Comparison of ENCODE assay signal across 1 cellular context in the genomic region with DNA sequence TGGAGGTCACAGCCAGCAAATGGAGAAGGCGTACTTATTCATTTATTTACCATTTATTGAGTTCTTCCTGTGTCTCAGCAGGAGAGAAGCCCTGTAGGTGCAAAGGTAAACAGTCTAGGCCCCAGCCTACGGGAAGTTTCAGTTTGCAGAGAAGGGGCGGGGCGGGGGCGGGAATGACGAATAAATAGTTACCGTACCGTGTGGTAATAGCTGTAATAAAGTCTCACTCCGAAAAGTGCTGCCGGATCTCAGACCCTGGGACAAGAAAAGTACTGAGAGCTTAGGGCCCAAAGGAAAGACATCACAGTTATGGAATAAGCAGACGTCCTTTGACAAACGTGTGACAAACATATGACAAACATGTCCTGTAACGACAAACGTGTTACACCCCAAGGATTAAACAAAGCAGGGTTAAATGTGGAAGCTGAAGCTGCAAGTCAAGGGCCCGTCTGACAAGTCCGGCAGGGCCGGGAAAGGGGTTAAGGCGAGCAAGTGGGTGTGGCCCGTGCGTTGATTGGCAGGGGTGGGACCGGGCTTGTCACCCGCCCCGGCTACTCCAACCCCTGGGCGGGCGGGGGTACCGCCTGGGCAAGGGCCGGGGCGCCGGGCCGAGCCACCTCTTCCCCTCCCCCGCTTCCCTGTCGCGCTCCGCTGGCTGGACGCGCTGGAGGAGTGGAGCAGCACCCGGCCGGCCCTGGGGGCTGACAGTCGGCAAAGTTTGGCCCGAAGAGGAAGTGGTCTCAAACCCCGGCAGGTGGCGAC.
TF ChIP-seq lines count a peak whose summit lies in the region.

A gene with protein sequence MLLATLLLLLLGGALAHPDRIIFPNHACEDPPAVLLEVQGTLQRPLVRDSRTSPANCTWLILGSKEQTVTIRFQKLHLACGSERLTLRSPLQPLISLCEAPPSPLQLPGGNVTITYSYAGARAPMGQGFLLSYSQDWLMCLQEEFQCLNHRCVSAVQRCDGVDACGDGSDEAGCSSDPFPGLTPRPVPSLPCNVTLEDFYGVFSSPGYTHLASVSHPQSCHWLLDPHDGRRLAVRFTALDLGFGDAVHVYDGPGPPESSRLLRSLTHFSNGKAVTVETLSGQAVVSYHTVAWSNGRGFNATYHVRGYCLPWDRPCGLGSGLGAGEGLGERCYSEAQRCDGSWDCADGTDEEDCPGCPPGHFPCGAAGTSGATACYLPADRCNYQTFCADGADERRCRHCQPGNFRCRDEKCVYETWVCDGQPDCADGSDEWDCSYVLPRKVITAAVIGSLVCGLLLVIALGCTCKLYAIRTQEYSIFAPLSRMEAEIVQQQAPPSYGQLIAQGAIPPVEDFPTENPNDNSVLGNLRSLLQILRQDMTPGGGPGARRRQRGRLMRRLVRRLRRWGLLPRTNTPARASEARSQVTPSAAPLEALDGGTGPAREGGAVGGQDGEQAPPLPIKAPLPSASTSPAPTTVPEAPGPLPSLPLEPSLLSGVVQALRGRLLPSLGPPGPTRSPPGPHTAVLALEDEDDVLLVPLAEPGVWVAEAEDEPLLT (plus strand): TSS at position 541 of the 762 bp plus-strand sequence. CDS start 564 bp downstream, outside the sequence.

TF ChIP-seq in HepG2, 621 proteins besides CTCF, POLR2A, EP300 and RAD21 (continued from another document and continues in another):
- TF ChIP-seq, protein P1, sequence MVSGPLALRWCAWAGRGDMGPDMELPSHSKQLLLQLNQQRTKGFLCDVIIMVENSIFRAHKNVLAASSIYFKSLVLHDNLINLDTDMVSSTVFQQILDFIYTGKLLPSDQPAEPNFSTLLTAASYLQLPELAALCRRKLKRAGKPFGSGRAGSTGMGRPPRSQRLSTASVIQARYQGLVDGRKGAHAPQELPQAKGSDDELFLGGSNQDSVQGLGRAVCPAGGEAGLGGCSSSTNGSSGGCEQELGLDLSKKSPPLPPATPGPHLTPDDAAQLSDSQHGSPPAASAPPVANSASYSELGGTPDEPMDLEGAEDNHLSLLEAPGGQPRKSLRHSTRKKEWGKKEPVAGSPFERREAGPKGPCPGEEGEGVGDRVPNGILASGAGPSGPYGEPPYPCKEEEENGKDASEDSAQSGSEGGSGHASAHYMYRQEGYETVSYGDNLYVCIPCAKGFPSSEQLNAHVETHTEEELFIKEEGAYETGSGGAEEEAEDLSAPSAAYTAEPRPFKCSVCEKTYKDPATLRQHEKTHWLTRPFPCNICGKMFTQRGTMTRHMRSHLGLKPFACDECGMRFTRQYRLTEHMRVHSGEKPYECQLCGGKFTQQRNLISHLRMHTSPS (CRISPR knock-in tag; IDR thresholded peaks at IDR 0.05; ENCODE audit: low read depth): peak; percentile 86; the same call in 1 of the 2 replicates
- TF ChIP-seq ZNF34 (CRISPR knock-in tag; IDR thresholded peaks at IDR 0.05; ENCODE audit: borderline replicate concordance) (peak; percentile 76), SMAD1 (CRISPR knock-in tag; IDR thresholded peaks at IDR 0.05; ENCODE audit: borderline replicate concordance, low read depth) (peak; percentile 68; the same call in 1 of the 2 replicates), TOPORS (CRISPR knock-in tag; IDR thresholded peaks at IDR 0.05) (peak; percentile 57; the same call in 1 of the 2 replicates), GATA4 (IDR thresholded peaks at IDR 0.05; ENCODE audit: borderline replicate concordance, low read depth) (peak; percentile 33; the same call in 1 of the 2 replicates), ETV6 (CRISPR knock-in tag; conservative IDR thresholded peaks at IDR 0.05) (no peak; the same call in 1 of the 2 replicates), SNAPC2 (CRISPR knock-in tag; IDR thresholded peaks at IDR 0.05) (peak; percentile 57; the same call in 1 of the 2 replicates), NCOA1 (CRISPR knock-in tag; IDR thresholded peaks at IDR 0.05) (peak; percentile 96), ZNF33B (CRISPR knock-in tag; IDR thresholded peaks at IDR 0.05) (0 out of 2 replicates have a peak, but pooled peaks have one; percentile 85), ZSCAN12 (CRISPR knock-in tag; IDR thresholded peaks at IDR 0.05) (peak; percentile 91), ZNF558 (CRISPR knock-in tag; IDR thresholded peaks at IDR 0.05; ENCODE audit: borderline replicate concordance) (peak; percentile 89), JUND (CRISPR knock-in tag; IDR thresholded peaks at IDR 0.05) (peak; percentile 50; the same call in 1 of the 2 replicates), ARNT2 (CRISPR knock-in tag; IDR thresholded peaks at IDR 0.05; ENCODE audit: low read depth) (peak; percentile 92), SSRP1 (CRISPR knock-in tag; IDR thresholded peaks at IDR 0.05) (peak; percentile 98), MIXL1 (CRISPR knock-in tag; IDR thresholded peaks at IDR 0.05) (peak; percentile 72), MIER2 (CRISPR knock-in tag; IDR thresholded peaks at IDR 0.05) (peak; percentile 18), SAP130 (CRISPR knock-in tag; IDR thresholded peaks at IDR 0.05; ENCODE audit: low read depth) (peak; percentile 93), ZNF329 (CRISPR knock-in tag; IDR thresholded peaks at IDR 0.05; ENCODE audit: low read depth) (peak; percentile 86; the same call in 1 of the 2 replicates), EZH2 (conservative IDR thresholded peaks at IDR 0.05; ENCODE audit: low read depth, low read length) (no peak), ZNF589 (CRISPR knock-in tag; conservative IDR thresholded peaks at IDR 0.05) (peak; percentile 69; the same call in 1 of the 2 replicates), ZNF652 (CRISPR knock-in tag; IDR thresholded peaks at IDR 0.05; ENCODE audit: borderline replicate concordance, low read depth) (peak; percentile 99), ZNF12 (CRISPR knock-in tag; IDR thresholded peaks at IDR 0.05) (no peak; the same call in 1 of the 2 replicates), ZC3H13 (CRISPR knock-in tag; IDR thresholded peaks at IDR 0.05) (peak; percentile 91; the same call in 1 of the 2 replicates), SOX5 (CRISPR knock-in tag; IDR thresholded peaks at IDR 0.05; ENCODE audit: borderline replicate concordance) (peak; percentile 26), ZNF235 (CRISPR knock-in tag; IDR thresholded peaks at IDR 0.05; ENCODE audit: borderline replicate concordance) (peak; percentile 91; the same call in 1 of the 2 replicates), ZNF496 (CRISPR knock-in tag; IDR thresholded peaks at IDR 0.05; ENCODE audit: insufficient replicate concordance) (no peak), NPAS2 (CRISPR knock-in tag; IDR thresholded peaks at IDR 0.05; ENCODE audit: borderline replicate concordance) (no peak), ZNF883 (CRISPR knock-in tag; IDR thresholded peaks at IDR 0.05; ENCODE audit: not compliant biosample characterization) (peak; percentile 95), TARDBP (CRISPR knock-in tag; IDR thresholded peaks at IDR 0.05) (peak; percentile 88), ZNF83 (CRISPR knock-in tag; IDR thresholded peaks at IDR 0.05; ENCODE audit: borderline replicate concordance) (peak; percentile 97), ZNF367 (CRISPR knock-in tag; IDR thresholded peaks at IDR 0.05; ENCODE audit: borderline replicate concordance) (peak; percentile 93), ZNF543 (CRISPR knock-in tag; IDR thresholded peaks at IDR 0.05) (peak; percentile 95), ZNF160 (CRISPR knock-in tag; IDR thresholded peaks at IDR 0.05) (peak; percentile 84; the same call in 1 of the 2 replicates), SMARCE1 (IDR thresholded peaks at IDR 0.05; ENCODE audit: borderline replicate concordance) (no peak), KLF13 (CRISPR knock-in tag; IDR thresholded peaks at IDR 0.05) (peak; percentile 47; the same call in 1 of the 2 replicates), ZSCAN22 (CRISPR knock-in tag; IDR thresholded peaks at IDR 0.05) (0 out of 2 replicates have a peak, but pooled peaks have one; percentile 75)
- TF ChIP-seq, protein P2, sequence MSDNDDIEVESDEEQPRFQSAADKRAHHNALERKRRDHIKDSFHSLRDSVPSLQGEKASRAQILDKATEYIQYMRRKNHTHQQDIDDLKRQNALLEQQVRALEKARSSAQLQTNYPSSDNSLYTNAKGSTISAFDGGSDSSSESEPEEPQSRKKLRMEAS (IDR thresholded peaks at IDR 0.05): peak; percentile 32; the same call in 1 of the 2 replicates
- TF ChIP-seq, protein P3, sequence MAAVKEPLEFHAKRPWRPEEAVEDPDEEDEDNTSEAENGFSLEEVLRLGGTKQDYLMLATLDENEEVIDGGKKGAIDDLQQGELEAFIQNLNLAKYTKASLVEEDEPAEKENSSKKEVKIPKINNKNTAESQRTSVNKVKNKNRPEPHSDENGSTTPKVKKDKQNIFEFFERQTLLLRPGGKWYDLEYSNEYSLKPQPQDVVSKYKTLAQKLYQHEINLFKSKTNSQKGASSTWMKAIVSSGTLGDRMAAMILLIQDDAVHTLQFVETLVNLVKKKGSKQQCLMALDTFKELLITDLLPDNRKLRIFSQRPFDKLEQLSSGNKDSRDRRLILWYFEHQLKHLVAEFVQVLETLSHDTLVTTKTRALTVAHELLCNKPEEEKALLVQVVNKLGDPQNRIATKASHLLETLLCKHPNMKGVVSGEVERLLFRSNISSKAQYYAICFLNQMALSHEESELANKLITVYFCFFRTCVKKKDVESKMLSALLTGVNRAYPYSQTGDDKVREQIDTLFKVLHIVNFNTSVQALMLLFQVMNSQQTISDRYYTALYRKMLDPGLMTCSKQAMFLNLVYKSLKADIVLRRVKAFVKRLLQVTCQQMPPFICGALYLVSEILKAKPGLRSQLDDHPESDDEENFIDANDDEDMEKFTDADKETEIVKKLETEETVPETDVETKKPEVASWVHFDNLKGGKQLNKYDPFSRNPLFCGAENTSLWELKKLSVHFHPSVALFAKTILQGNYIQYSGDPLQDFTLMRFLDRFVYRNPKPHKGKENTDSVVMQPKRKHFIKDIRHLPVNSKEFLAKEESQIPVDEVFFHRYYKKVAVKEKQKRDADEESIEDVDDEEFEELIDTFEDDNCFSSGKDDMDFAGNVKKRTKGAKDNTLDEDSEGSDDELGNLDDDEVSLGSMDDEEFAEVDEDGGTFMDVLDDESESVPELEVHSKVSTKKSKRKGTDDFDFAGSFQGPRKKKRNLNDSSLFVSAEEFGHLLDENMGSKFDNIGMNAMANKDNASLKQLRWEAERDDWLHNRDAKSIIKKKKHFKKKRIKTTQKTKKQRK (IDR thresholded peaks at IDR 0.05; ENCODE audit: low read length): no peak
- TF ChIP-seq, protein P4, sequence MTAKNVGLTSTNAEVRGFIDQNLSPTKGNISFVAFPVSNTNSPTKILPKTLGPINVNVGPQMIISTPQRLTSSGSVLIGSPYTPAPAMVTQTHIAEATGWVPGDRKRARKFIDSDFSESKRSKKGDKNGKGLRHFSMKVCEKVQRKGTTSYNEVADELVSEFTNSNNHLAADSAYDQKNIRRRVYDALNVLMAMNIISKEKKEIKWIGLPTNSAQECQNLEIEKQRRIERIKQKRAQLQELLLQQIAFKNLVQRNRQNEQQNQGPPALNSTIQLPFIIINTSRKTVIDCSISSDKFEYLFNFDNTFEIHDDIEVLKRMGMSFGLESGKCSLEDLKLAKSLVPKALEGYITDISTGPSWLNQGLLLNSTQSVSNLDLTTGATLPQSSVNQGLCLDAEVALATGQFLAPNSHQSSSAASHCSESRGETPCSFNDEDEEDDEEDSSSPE (CRISPR knock-in tag; IDR thresholded peaks at IDR 0.05): 0 out of 2 replicates have a peak, but pooled peaks have one; percentile 24
- TF ChIP-seq, protein P5, sequence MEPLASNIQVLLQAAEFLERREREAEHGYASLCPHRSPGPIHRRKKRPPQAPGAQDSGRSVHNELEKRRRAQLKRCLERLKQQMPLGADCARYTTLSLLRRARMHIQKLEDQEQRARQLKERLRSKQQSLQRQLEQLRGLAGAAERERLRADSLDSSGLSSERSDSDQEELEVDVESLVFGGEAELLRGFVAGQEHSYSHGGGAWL (CRISPR knock-in tag; IDR thresholded peaks at IDR 0.05): peak; percentile 95
- TF ChIP-seq, protein P6, sequence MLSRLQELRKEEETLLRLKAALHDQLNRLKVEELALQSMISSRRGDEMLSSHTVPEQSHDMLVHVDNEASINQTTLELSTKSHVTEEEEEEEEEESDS (CRISPR knock-in tag; IDR thresholded peaks at IDR 0.05; ENCODE audit: borderline replicate concordance): peak; percentile 75; the same call in 1 of the 2 replicates
- TF ChIP-seq, protein P7, sequence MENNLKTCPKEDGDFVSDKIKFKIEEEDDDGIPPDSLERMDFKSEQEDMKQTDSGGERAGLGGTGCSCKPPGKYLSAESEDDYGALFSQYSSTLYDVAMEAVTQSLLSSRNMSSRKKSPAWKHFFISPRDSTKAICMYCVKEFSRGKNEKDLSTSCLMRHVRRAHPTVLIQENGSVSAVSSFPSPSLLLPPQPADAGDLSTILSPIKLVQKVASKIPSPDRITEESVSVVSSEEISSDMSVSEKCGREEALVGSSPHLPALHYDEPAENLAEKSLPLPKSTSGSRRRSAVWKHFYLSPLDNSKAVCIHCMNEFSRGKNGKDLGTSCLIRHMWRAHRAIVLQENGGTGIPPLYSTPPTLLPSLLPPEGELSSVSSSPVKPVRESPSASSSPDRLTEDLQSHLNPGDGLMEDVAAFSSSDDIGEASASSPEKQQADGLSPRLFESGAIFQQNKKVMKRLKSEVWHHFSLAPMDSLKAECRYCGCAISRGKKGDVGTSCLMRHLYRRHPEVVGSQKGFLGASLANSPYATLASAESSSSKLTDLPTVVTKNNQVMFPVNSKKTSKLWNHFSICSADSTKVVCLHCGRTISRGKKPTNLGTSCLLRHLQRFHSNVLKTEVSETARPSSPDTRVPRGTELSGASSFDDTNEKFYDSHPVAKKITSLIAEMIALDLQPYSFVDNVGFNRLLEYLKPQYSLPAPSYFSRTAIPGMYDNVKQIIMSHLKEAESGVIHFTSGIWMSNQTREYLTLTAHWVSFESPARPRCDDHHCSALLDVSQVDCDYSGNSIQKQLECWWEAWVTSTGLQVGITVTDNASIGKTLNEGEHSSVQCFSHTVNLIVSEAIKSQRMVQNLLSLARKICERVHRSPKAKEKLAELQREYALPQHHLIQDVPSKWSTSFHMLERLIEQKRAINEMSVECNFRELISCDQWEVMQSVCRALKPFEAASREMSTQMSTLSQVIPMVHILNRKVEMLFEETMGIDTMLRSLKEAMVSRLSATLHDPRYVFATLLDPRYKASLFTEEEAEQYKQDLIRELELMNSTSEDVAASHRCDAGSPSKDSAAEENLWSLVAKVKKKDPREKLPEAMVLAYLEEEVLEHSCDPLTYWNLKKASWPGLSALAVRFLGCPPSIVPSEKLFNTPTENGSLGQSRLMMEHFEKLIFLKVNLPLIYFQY (CRISPR knock-in tag; IDR thresholded peaks at IDR 0.05; ENCODE audit: borderline replicate concordance): peak; percentile 98
- TF ChIP-seq, protein P8, sequence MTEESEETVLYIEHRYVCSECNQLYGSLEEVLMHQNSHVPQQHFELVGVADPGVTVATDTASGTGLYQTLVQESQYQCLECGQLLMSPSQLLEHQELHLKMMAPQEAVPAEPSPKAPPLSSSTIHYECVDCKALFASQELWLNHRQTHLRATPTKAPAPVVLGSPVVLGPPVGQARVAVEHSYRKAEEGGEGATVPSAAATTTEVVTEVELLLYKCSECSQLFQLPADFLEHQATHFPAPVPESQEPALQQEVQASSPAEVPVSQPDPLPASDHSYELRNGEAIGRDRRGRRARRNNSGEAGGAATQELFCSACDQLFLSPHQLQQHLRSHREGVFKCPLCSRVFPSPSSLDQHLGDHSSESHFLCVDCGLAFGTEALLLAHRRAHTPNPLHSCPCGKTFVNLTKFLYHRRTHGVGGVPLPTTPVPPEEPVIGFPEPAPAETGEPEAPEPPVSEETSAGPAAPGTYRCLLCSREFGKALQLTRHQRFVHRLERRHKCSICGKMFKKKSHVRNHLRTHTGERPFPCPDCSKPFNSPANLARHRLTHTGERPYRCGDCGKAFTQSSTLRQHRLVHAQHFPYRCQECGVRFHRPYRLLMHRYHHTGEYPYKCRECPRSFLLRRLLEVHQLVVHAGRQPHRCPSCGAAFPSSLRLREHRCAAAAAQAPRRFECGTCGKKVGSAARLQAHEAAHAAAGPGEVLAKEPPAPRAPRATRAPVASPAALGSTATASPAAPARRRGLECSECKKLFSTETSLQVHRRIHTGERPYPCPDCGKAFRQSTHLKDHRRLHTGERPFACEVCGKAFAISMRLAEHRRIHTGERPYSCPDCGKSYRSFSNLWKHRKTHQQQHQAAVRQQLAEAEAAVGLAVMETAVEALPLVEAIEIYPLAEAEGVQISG (CRISPR knock-in tag; IDR thresholded peaks at IDR 0.05): peak; percentile 87
